2 cellular contexts compared by ENCODE assay signal in genomic region chr14:99532310-99532709, GRCh38.
TF ChIP-seq lines count a peak whose summit lies in the region.

No MANE protein-coding gene starts in this region.

TF ChIP-seq in IMR-90, 13 proteins besides CTCF, POLR2A, EP300 and RAD21:
- no peak for TF ChIP-seq FOS (IDR thresholded peaks at IDR 0.05; ENCODE audit: low read depth, low read length)
- TF ChIP-seq NFE2L2 (IDR thresholded peaks at IDR 0.05; ENCODE audit: low read depth, low read length) = no peak
- no peak for TF ChIP-seq SMC3 (IDR thresholded peaks at IDR 0.05; ENCODE audit: low read depth, low read length)
- TF ChIP-seq, protein P1, sequence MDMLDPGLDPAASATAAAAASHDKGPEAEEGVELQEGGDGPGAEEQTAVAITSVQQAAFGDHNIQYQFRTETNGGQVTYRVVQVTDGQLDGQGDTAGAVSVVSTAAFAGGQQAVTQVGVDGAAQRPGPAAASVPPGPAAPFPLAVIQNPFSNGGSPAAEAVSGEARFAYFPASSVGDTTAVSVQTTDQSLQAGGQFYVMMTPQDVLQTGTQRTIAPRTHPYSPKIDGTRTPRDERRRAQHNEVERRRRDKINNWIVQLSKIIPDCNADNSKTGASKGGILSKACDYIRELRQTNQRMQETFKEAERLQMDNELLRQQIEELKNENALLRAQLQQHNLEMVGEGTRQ (IDR thresholded peaks at IDR 0.05; ENCODE audit: low read depth, low read length) = no peak
- no peak for TF ChIP-seq CHD1 (IDR thresholded peaks at IDR 0.05; ENCODE audit: low read depth, low read length)
- no peak for TF ChIP-seq RCOR1 (IDR thresholded peaks at IDR 0.05; ENCODE audit: insufficient replicate concordance, low read length)
- no peak for TF ChIP-seq CEBPB (IDR thresholded peaks at IDR 0.05; ENCODE audit: low read depth, low read length)
- no peak for TF ChIP-seq MAZ (IDR thresholded peaks at IDR 0.05; ENCODE audit: borderline replicate concordance, low read depth, low read length)
- TF ChIP-seq BHLHE40 (IDR thresholded peaks at IDR 0.05; ENCODE audit: low read depth, low read length) = no peak
- TF ChIP-seq MAFK (IDR thresholded peaks at IDR 0.05; ENCODE audit: low read depth, low read length) = no peak
- TF ChIP-seq MXI1 (IDR thresholded peaks at IDR 0.05; ENCODE audit: borderline replicate concordance, low read depth, low read length) = no peak
- no peak for TF ChIP-seq ELK1 (IDR thresholded peaks at IDR 0.05; ENCODE audit: borderline replicate concordance, low read depth, low read length)
- TF ChIP-seq RFX5 (IDR thresholded peaks at IDR 0.05; ENCODE audit: low read depth, low read length) = no peak
TF ChIP-seq in IMR-90: peak in this region for 0.

TF ChIP-seq in endothelial cell of umbilical vein, 7 proteins besides CTCF, POLR2A, EP300 and RAD21:
- TF ChIP-seq POLR2AphosphoS5 (IDR thresholded peaks at IDR 0.05; ENCODE audit: insufficient read depth, low read depth, low read length) (no peak), GATA2 (IDR thresholded peaks at IDR 0.05; ENCODE audit: insufficient read depth, insufficient read length, low read depth, low read length) (no peak), MYC (IDR thresholded peaks at IDR 0.05; ENCODE audit: low read depth, low read length) (no peak), FOS (IDR thresholded peaks at IDR 0.05; ENCODE audit: borderline replicate concordance, insufficient read depth, low read length) (no peak), JUN (IDR thresholded peaks at IDR 0.05; ENCODE audit: borderline replicate concordance, insufficient read depth, insufficient read length, low read depth) (no peak), EZH2 (IDR thresholded peaks at IDR 0.05; ENCODE audit: borderline replicate concordance, low read depth, low read length, severe bottlenecking) (no peak)
- TF ChIP-seq, protein P2, sequence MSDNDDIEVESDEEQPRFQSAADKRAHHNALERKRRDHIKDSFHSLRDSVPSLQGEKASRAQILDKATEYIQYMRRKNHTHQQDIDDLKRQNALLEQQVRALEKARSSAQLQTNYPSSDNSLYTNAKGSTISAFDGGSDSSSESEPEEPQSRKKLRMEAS (IDR thresholded peaks at IDR 0.05; ENCODE audit: insufficient read depth, insufficient read length) = no peak
